In the genomic region with DNA sequence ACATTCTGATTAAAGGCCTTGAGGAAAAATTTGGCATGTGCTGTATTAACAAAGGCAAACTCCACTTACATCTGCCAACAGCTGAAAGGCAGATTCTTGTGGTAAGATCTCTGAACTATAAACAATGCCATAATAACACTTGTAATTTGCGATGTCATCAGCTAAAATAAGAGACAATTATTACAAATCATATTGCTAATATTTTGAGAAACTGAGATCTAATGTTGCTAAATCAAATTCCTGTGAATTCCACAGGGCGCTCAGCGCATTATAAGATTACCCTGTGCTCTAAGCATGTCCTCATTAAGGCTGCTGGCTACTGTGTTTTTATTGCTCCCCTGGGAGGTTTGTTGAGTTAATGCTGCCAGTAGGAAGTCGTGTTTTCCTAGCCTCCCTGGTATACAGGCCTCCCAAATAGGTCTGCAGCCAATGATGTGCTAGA, we compare ENCODE assay signal across 16 cellular contexts.
DNase-seq lines count a peak whose midpoint lies in the region; ATAC-seq and TF ChIP-seq lines count a peak whose summit lies in the region.
"Had no signal": no experiment of that assay in that cellular context is flagged by ENCODE, and none has a peak within 500 bp of the region (broad histone marks: within the 10 kb centered on the region; RNA-seq: fewer than 3 reads in every experiment).

No MANE protein-coding gene starts in this region.

- H3K27me3 ChIP-seq in endodermal cell (ENCODE audit: control insufficient read depth, insufficient read depth, low read length, poor library complexity, severe bottlenecking): no peaks in the 10 kb centered on the region
- H3K27me3 ChIP-seq: heart left ventricle had no signal

- H3K27me3 Mint-ChIP-seq in endodermal cell (ENCODE audit: insufficient read depth): peaks cover 2% of the 10 kb centered on the region
- H3K27me3 Mint-ChIP-seq: CD4-positive, alpha-beta memory T cell; memory B cell had no signal

- no peaks in the 10 kb centered on the region for H3K9me3 Mint-ChIP-seq in endodermal cell

- WGBS in endodermal cell (ENCODE audit: insufficient coverage in 1 of 2, insufficient read length in 1 of 2), 2 experiments: 80 to 100% methylated on average over 2 to 4 of the region's 4 CpGs

- H3K4me3 ChIP-seq in endodermal cell (ENCODE audit: low read length): no peak overlapping the region
- H3K4me3 ChIP-seq: heart left ventricle had no signal

- H3K27ac ChIP-seq in endodermal cell (ENCODE audit: low read depth, low read length): no peak overlapping the region
- H3K27ac ChIP-seq: heart left ventricle had no signal

- H3K4me1 ChIP-seq in endodermal cell (ENCODE audit: control insufficient read depth, insufficient read depth, low read length): no peaks in the 10 kb centered on the region

- no peaks in the 10 kb centered on the region for H3K9me3 ChIP-seq in endodermal cell (ENCODE audit: control insufficient read depth, low read length)
- H3K9me3 ChIP-seq: heart left ventricle had no signal

- H3K4me1 Mint-ChIP-seq in endodermal cell: no peaks in the 10 kb centered on the region
- H3K4me1 Mint-ChIP-seq: CD4-positive, alpha-beta memory T cell; memory B cell had no signal

- no peaks in the 10 kb centered on the region for H3K36me3 Mint-ChIP-seq in endodermal cell (ENCODE audit: low read depth)
- H3K36me3 Mint-ChIP-seq: CD4-positive, alpha-beta memory T cell; memory B cell had no signal

- TF ChIP-seq CTCF in endodermal cell (conservative IDR thresholded peaks at IDR 0.05): no peak

- peak; percentile 42 for DNase-seq in D341Med (ENCODE audit: low spot score)
- peak; percentile 83 for DNase-seq in LHCN-M2 (ENCODE audit: low read depth)
- DNase-seq in NCI-H82 (lab: John Stamatoyannopoulos, UW): peak; percentile 98
- DNase-seq in foreskin melanocyte: peak; percentile 37
- DNase-seq in hepatic stellate cell (ENCODE audit: low spot score): no peak
- DNase-seq in endodermal cell: no peak
- DNase-seq: activated CD4-positive, alpha-beta T cell treated with anti-CD3 and anti-CD28 coated beads for 4 hours; activated effector memory CD4-positive, alpha-beta T cell treated with anti-CD3 and anti-CD28 coated beads, Interleukin-2, amount 50 U/mL, for 16 hours; CD4-positive, alpha-beta memory T cell; cortex of kidney; NCI-H226; SW 1271 had no signal

- no peak overlapping the region for H3K9ac ChIP-seq in endodermal cell (ENCODE audit: extremely low read depth, low read length, poor library complexity, severe bottlenecking)

- H3K4me3 Mint-ChIP-seq in endodermal cell: no peak overlapping the region
- H3K4me3 Mint-ChIP-seq: CD4-positive, alpha-beta memory T cell; memory B cell had no signal

- H3K27ac Mint-ChIP-seq in endodermal cell: no peak overlapping the region
- H3K27ac Mint-ChIP-seq: CD4-positive, alpha-beta memory T cell; memory B cell had no signal

- no peaks in the 10 kb centered on the region for H3K36me3 ChIP-seq in endodermal cell (ENCODE audit: control insufficient read depth, insufficient read depth, low read length)
- H3K36me3 ChIP-seq: heart left ventricle had no signal

- no peak for ATAC-seq in HG03571 (IDR thresholded peaks at IDR 0.05; ENCODE audit: unreplicated experiment)
- no peak for ATAC-seq in GM21717 (IDR thresholded peaks at IDR 0.05; ENCODE audit: unreplicated experiment)

Comparison
In these comparisons a context has a peak if more than half of its experiments do, and no peak if none do; other contexts are left out.
1. DNase-seq: peak in D341Med (single experiment), LHCN-M2 (single experiment), NCI-H82 (single experiment) and foreskin melanocyte (single experiment); none in hepatic stellate cell (single experiment) and endodermal cell (single experiment).